1 cellular context compared by ENCODE assay signal in the genomic region with DNA sequence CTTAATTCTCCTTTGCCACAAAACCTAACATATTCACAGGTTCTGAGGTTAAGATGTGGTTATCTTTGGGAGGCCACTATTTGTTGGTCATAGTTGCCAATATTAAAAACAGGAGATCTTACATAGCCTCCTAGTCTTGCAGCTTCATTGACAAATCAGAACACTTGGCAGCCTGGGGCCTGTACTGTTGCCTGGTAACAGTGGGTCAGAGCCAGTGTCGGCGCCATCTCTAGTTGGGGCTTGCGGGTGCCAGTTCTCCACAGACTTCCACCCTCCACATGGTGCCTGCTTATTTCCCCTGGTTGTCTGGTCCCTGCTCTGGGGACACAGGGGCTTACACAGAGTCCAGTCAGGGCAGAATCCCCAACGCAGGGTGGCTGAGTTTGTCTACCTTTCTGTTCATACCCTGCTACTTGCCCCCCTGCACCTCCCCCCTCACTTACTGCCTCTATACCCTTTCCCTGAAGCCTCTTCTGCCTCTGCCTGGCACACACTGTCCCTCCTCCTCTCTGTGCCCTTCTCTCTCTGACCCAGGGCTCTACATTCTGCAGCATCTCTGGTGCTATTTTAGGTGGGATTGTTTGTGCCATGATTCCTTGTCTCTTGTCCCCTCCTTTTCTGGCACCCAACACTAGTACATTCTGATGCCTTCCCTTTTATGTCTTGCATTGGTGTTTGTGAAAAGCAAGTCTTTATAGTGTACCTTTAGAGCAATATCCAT.
TF ChIP-seq lines count a peak whose summit lies in the region.

No MANE protein-coding gene starts in this region.

TF ChIP-seq in SK-N-SH treated with all-trans-retinoic acid at 6 μM for 48 hours, 23 proteins besides CTCF, POLR2A, EP300 and RAD21 (continued from another document):
- TF ChIP-seq, protein P1, sequence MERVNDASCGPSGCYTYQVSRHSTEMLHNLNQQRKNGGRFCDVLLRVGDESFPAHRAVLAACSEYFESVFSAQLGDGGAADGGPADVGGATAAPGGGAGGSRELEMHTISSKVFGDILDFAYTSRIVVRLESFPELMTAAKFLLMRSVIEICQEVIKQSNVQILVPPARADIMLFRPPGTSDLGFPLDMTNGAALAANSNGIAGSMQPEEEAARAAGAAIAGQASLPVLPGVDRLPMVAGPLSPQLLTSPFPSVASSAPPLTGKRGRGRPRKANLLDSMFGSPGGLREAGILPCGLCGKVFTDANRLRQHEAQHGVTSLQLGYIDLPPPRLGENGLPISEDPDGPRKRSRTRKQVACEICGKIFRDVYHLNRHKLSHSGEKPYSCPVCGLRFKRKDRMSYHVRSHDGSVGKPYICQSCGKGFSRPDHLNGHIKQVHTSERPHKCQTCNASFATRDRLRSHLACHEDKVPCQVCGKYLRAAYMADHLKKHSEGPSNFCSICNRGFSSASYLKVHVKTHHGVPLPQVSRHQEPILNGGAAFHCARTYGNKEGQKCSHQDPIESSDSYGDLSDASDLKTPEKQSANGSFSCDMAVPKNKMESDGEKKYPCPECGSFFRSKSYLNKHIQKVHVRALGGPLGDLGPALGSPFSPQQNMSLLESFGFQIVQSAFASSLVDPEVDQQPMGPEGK (CRISPR knock-in tag; IDR thresholded peaks at IDR 0.05; ENCODE audit: borderline replicate concordance): no peak
- no peak for TF ChIP-seq ZNF70 (CRISPR knock-in tag; IDR thresholded peaks at IDR 0.05)
